Comparison of ENCODE assay signal across 17 cellular contexts in genomic region chr14:63647696-63648410, GRCh38. TPM values are rescaled to one million over a fixed set of nuclear protein-coding genes. Genes with fewer than 3 reads are reported as not detected.
A peak's percentile ranks its signal among the peaks of the same experiment; 100 is the strongest.
DNase-seq lines count a peak whose midpoint lies in the region; ATAC-seq and TF ChIP-seq lines count a peak whose summit lies in the region.
"Had no signal": no experiment of that assay in that cellular context is flagged by ENCODE, and none has a peak within 500 bp of the region (broad histone marks: within the 10 kb centered on the region; RNA-seq: fewer than 3 reads in every experiment).

No MANE protein-coding gene starts in this region.

- no peaks in the 10 kb centered on the region for H3K36me3 ChIP-seq in adipocyte (ENCODE audit: control insufficient read depth, insufficient read depth, low read length, severe bottlenecking)
- H3K36me3 ChIP-seq in smooth muscle cell (ENCODE audit: low read depth), result no peaks in the 10 kb centered on the region
- H3K36me3 ChIP-seq: colonic mucosa had no signal

- H3K4me1 ChIP-seq in adipocyte (ENCODE audit: control insufficient read depth, insufficient read depth, low read length) (peaks cover 5% of the 10 kb centered on the region), smooth muscle cell (ENCODE audit: low read depth) (peaks cover under 1% of the 10 kb centered on the region)
- H3K4me1 ChIP-seq: colonic mucosa had no signal

- H3K79me2 ChIP-seq in smooth muscle cell (ENCODE audit: low read depth), result no peaks in the 10 kb centered on the region

- H3K4me2 ChIP-seq in smooth muscle cell, result peak overlapping the region; percentile 64
- H3K4me2 ChIP-seq: A549 had no signal

- DNase-seq in activated CD4-positive, alpha-beta memory T cell treated with anti-CD3 and anti-CD28 coated beads for 36 hours, result peak; percentile 44
- no peak for DNase-seq in activated CD4-positive, alpha-beta memory T cell treated with anti-CD3 and anti-CD28 coated beads, Interleukin-2, amount 10 ng/mL, durations not matched to agents 7 days and 5 days
- DNase-seq in adipocyte (ENCODE audit: low read depth), result peak; percentile 19
- DNase-seq in smooth muscle cell (lab: John Stamatoyannopoulos, UW; ENCODE audit: unreplicated experiment), result no peak
- DNase-seq in kidney glomerular epithelial cell (lab: John Stamatoyannopoulos, UW), result no peak
- no peak for DNase-seq in NCI-H2107 (lab: John Stamatoyannopoulos, UW)
- no peak for DNase-seq in globus pallidus (ENCODE audit: low spot score)
- DNase-seq: activated naive CD4-positive, alpha-beta T cell; colonic mucosa; NCI-H1930; NCI-H774; nucleus accumbens; RPMI8226 had no signal

- H3K9ac ChIP-seq in adipocyte (ENCODE audit: low read length) (no peak overlapping the region), smooth muscle cell (ENCODE audit: low read depth) (no peak overlapping the region)

- H3K27ac Mint-ChIP-seq in activated CD4-positive, alpha-beta memory T cell treated with anti-CD3 and anti-CD28 coated beads for 36 hours, result no peak overlapping the region
- H3K27ac Mint-ChIP-seq in activated CD4-positive, alpha-beta memory T cell treated with anti-CD3 and anti-CD28 coated beads, Interleukin-2, amount 10 ng/mL, durations not matched to agents 7 days and 5 days, result no peak overlapping the region
- H3K27ac Mint-ChIP-seq: T-helper 1 cell treated with Interleukin-12 subunit alpha and Interleukin-12 subunit beta and Interleukin-4 antibody, amounts not matched to agents 30 μg/mL and 1 μg/mL, for 36 hours had no signal

- TF ChIP-seq CTCF in smooth muscle cell (IDR thresholded peaks at IDR 0.05; ENCODE audit: borderline replicate concordance, insufficient read depth, poor library complexity, severe bottlenecking), result no peak

- H3K27ac ChIP-seq in smooth muscle cell (ENCODE audit: low read depth), result no peak overlapping the region
- H3K27ac ChIP-seq: A549, colonic mucosa, esophagus muscularis mucosa had no signal

- H3K4me3 Mint-ChIP-seq in activated CD4-positive, alpha-beta memory T cell treated with anti-CD3 and anti-CD28 coated beads for 36 hours, result no peak overlapping the region
- no peak overlapping the region for H3K4me3 Mint-ChIP-seq in activated CD4-positive, alpha-beta memory T cell treated with anti-CD3 and anti-CD28 coated beads, Interleukin-2, amount 10 ng/mL, durations not matched to agents 7 days and 5 days
- H3K4me3 Mint-ChIP-seq: T-helper 1 cell treated with Interleukin-12 subunit alpha and Interleukin-12 subunit beta and Interleukin-4 antibody, amounts not matched to agents 30 μg/mL and 1 μg/mL, for 36 hours had no signal

- H3K4me1 Mint-ChIP-seq in activated CD4-positive, alpha-beta memory T cell treated with anti-CD3 and anti-CD28 coated beads for 36 hours (ENCODE audit: low read depth), result peaks cover 44% of the 10 kb centered on the region
- peaks cover 28% of the 10 kb centered on the region for H3K4me1 Mint-ChIP-seq in activated CD4-positive, alpha-beta memory T cell treated with anti-CD3 and anti-CD28 coated beads, Interleukin-2, amount 10 ng/mL, durations not matched to agents 7 days and 5 days

- H3K4me3 ChIP-seq in adipocyte (ENCODE audit: low read length), result no peak overlapping the region
- no peak overlapping the region for H3K4me3 ChIP-seq in smooth muscle cell
- H3K4me3 ChIP-seq: A549, colonic mucosa, esophagus muscularis mucosa had no signal

- intact Hi-C loops in activated CD4-positive, alpha-beta memory T cell treated with anti-CD3 and anti-CD28 coated beads for 36 hours (cut with micrococcal nuclease), result no loop called here

- no peaks in the 10 kb centered on the region for H3K9me3 Mint-ChIP-seq in activated CD4-positive, alpha-beta memory T cell treated with anti-CD3 and anti-CD28 coated beads for 36 hours
- no peaks in the 10 kb centered on the region for H3K9me3 Mint-ChIP-seq in activated CD4-positive, alpha-beta memory T cell treated with anti-CD3 and anti-CD28 coated beads, Interleukin-2, amount 10 ng/mL, durations not matched to agents 7 days and 5 days
- H3K9me3 Mint-ChIP-seq: T-helper 1 cell treated with Interleukin-12 subunit alpha and Interleukin-12 subunit beta and Interleukin-4 antibody, amounts not matched to agents 30 μg/mL and 1 μg/mL, for 36 hours had no signal

- H3K27me3 Mint-ChIP-seq in activated CD4-positive, alpha-beta memory T cell treated with anti-CD3 and anti-CD28 coated beads for 36 hours, result no peaks in the 10 kb centered on the region
- no peaks in the 10 kb centered on the region for H3K27me3 Mint-ChIP-seq in activated CD4-positive, alpha-beta memory T cell treated with anti-CD3 and anti-CD28 coated beads, Interleukin-2, amount 10 ng/mL, durations not matched to agents 7 days and 5 days

- 44% methylated on average over 6 of the region's 6 CpGs for WGBS in smooth muscle cell (ENCODE audit: low lambda C conversion rate)

- H3K27me3 ChIP-seq in adipocyte (replicated peaks; ENCODE audit: control insufficient read depth, insufficient read depth, low read length) (no peaks in the 10 kb centered on the region), smooth muscle cell (ENCODE audit: low read depth) (no peaks in the 10 kb centered on the region)
- H3K27me3 ChIP-seq: colonic mucosa, esophagus muscularis mucosa had no signal

- no peak overlapping the region for H2AFZ ChIP-seq in smooth muscle cell (ENCODE audit: low read depth)

- H3K36me3 Mint-ChIP-seq in activated CD4-positive, alpha-beta memory T cell treated with anti-CD3 and anti-CD28 coated beads for 36 hours, result no peaks in the 10 kb centered on the region
- H3K36me3 Mint-ChIP-seq in activated CD4-positive, alpha-beta memory T cell treated with anti-CD3 and anti-CD28 coated beads, Interleukin-2, amount 10 ng/mL, durations not matched to agents 7 days and 5 days (ENCODE audit: low read depth), result peaks cover 11% of the 10 kb centered on the region

- H3K9me3 ChIP-seq in adipocyte (ENCODE audit: control insufficient read depth, low read length) (no peaks in the 10 kb centered on the region), smooth muscle cell (replicated peaks; ENCODE audit: low read depth) (no peaks in the 10 kb centered on the region)
- H3K9me3 ChIP-seq: A549, colonic mucosa, esophagus muscularis mucosa had no signal

- CTCF ChIA-PET in activated CD4-positive, alpha-beta memory T cell treated with anti-CD3 and anti-CD28 coated beads for 36 hours (lab: Charles Lee), result interaction anchor here (0.7 to 2.2 kb wide), 2 partner anchors 44 to 122 kb away, joined by 3 to 10 read pairs; no protein-coding TSS in a partner anchor
- CTCF ChIA-PET in activated CD4-positive, alpha-beta memory T cell treated with anti-CD3 and anti-CD28 coated beads, Interleukin-2, amount 10 ng/mL, durations not matched to agents 7 days and 5 days (lab: Charles Lee), result interaction anchor here (1.0 kb wide), 1 partner anchor 13 kb away, joined by 3 read pairs; no protein-coding TSS in a partner anchor

- ATAC-seq in HG02759 (IDR thresholded peaks at IDR 0.05; ENCODE audit: unreplicated experiment), result peak; percentile 65
- ATAC-seq: A549 had no signal

- POLR2A ChIA-PET in activated CD4-positive, alpha-beta memory T cell treated with anti-CD3 and anti-CD28 coated beads for 36 hours (lab: Charles Lee), result no interaction called here
- POLR2A ChIA-PET in activated CD4-positive, alpha-beta memory T cell treated with anti-CD3 and anti-CD28 coated beads, Interleukin-2, amount 10 ng/mL, durations not matched to agents 7 days and 5 days (lab: Charles Lee), result no interaction called here

- H4K20me1 ChIP-seq in smooth muscle cell (ENCODE audit: low read depth), result no peaks in the 10 kb centered on the region

- peaks cover 4% of the 10 kb centered on the region for H3F3A ChIP-seq in smooth muscle cell (ENCODE audit: low read depth)

RNA-seq across cellular contexts. Expression of gene WDR89, which starts 6.2 kb away (rescaled TPM):
- total RNA-seq in activated CD4-positive, alpha-beta memory T cell treated with anti-CD3 and anti-CD28 coated beads for 36 hours, result 10 to 100 TPM; 27.3 to 30.4 TPM
- 10 to 100 TPM; 20.1 to 21.9 TPM for total RNA-seq in activated CD4-positive, alpha-beta memory T cell treated with anti-CD3 and anti-CD28 coated beads, Interleukin-2, amount 10 ng/mL, durations not matched to agents 7 days and 5 days
- 8.9 and 10.0 TPM in 2 replicates for total RNA-seq in smooth muscle cell
- 6.3 and 6.4 TPM in 2 replicates for polyA plus RNA-seq in smooth muscle cell

Comparison
In these comparisons a context has a peak if more than half of its experiments do, and no peak if none do; other contexts are left out.
1. DNase-seq: peak in activated CD4-positive, alpha-beta memory T cell treated with anti-CD3 and anti-CD28 coated beads for 36 hours (single experiment) and adipocyte (single experiment); none in activated CD4-positive, alpha-beta memory T cell treated with anti-CD3 and anti-CD28 coated beads, Interleukin-2, amount 10 ng/mL, durations not matched to agents 7 days and 5 days (single experiment), smooth muscle cell (single experiment), kidney glomerular epithelial cell (single experiment), NCI-H2107 (single experiment) and globus pallidus (single experiment).